18 cellular contexts compared by ENCODE assay signal in the genomic region with DNA sequence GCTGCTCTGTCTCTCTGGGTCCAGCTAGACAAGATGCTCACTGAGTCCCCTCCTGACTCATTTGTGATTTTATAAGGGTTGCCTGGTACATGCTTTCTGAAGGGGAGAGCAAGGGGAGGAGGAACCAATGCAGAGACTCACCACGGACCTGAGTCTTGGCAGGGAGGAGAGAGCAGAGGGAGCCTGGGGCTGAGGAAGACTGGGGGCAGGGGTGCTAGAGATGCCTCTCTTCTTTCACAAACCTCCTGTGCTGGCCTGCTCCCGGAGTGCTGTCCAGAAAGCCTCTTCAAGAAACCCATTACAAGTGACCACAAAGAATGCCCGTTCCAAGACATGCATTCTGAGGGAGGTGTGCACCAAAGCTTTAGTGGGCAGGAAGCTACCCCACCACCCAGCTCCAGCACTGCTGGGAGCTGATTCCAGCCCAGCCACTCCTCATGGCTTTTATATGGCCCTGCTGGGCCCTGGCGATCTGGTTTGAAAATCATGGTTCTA. TPM values are rescaled to one million over a fixed set of nuclear protein-coding genes. Genes with fewer than 3 reads are reported as not detected.
A peak's percentile ranks its signal among the peaks of the same experiment; 100 is the strongest.
DNase-seq lines count a peak whose midpoint lies in the region; ATAC-seq and TF ChIP-seq lines count a peak whose summit lies in the region.
"Had no signal": no experiment of that assay in that cellular context is flagged by ENCODE, and none has a peak within 500 bp of the region (broad histone marks: within the 10 kb centered on the region; RNA-seq: fewer than 3 reads in every experiment).

No MANE protein-coding gene starts in this region.

- no peak overlapping the region for H2BK12ac ChIP-seq in mesenchymal stem cell (ENCODE audit: low read length in 2 of 2)

- 71 to 79% (median 75%) methylated on average over 4 of the region's 4 CpGs for WGBS in heart left ventricle, 4 donors
- WGBS in mesenchymal stem cell = 69% methylated on average over 4 of the region's 4 CpGs

- no peaks in the 10 kb centered on the region for H3K27me3 Mint-ChIP-seq in progenitor cell of endocrine pancreas
- H3K27me3 Mint-ChIP-seq in natural killer cell treated with Interleukin-12 subunit alpha and Interleukin-12 subunit beta and Interleukin-15 and Interleukin-18, amount 100 ng/mL, for 72 hours = peaks cover 25 to 29% of the 10 kb centered on the region in 2 donors

- H2BK5ac ChIP-seq in mesenchymal stem cell (ENCODE audit: low read depth, low read length, poor library complexity, severe bottlenecking) = no peak overlapping the region

- H4K91ac ChIP-seq in mesenchymal stem cell (ENCODE audit: low read length) = no peak overlapping the region

- H3K4me3 Mint-ChIP-seq in progenitor cell of endocrine pancreas (ENCODE audit: low read depth) = no peak overlapping the region
- no peak overlapping the region for H3K4me3 Mint-ChIP-seq in natural killer cell treated with Interleukin-12 subunit alpha and Interleukin-12 subunit beta and Interleukin-15 and Interleukin-18, amount 100 ng/mL, for 72 hours
- H3K4me3 Mint-ChIP-seq: GM23338 had no signal

- no peak overlapping the region for H3K4me3 ChIP-seq in heart left ventricle
- no peak overlapping the region for H3K4me3 ChIP-seq in mesenchymal stem cell (ENCODE audit: insufficient read depth in 1 of 2, low read depth in 1 of 2, low read length in 2 of 2)
- H3K4me3 ChIP-seq in left lung = no peak overlapping the region
- H3K4me3 ChIP-seq: GM23338, K562 had no signal

- H3K18ac ChIP-seq in mesenchymal stem cell (ENCODE audit: low read depth in 1 of 2, low read length in 2 of 2) = no peak overlapping the region

- H3K27me3 ChIP-seq in heart left ventricle = peaks cover 0 to 17% (median 0%) of the 10 kb centered on the region in 9 donors
- H3K27me3 ChIP-seq in mesenchymal stem cell (ENCODE audit: control insufficient read depth in 1 of 2, insufficient read depth in 1 of 2, low read length in 2 of 2) = no peaks in the 10 kb centered on the region
- no peaks in the 10 kb centered on the region for H3K27me3 ChIP-seq in left lung

- no peak overlapping the region for H3K4ac ChIP-seq in mesenchymal stem cell (ENCODE audit: low read depth in 1 of 2, low read length in 2 of 2)

- H2BK120ac ChIP-seq in mesenchymal stem cell (ENCODE audit: low read depth, low read length) = no peak overlapping the region

- H3K4me2 ChIP-seq in mesenchymal stem cell (ENCODE audit: low read length, poor library complexity, severe bottlenecking) = no peak overlapping the region
- H3K4me2 ChIP-seq: GM23338 had no signal

- peaks cover 0 to 12% (median 2%) of the 10 kb centered on the region in 9 donors for H3K36me3 ChIP-seq in heart left ventricle
- peaks cover 0 to 48% of the 10 kb centered on the region in 2 experiments for H3K36me3 ChIP-seq in mesenchymal stem cell (ENCODE audit: control insufficient read depth in 1 of 2, insufficient read depth in 2 of 2, low read depth in 1 of 2, low read length in 2 of 2)
- H3K36me3 ChIP-seq in left lung = no peaks in the 10 kb centered on the region

- H3K36me3 Mint-ChIP-seq in progenitor cell of endocrine pancreas (ENCODE audit: insufficient read depth) = peaks cover 15% of the 10 kb centered on the region
- peaks cover 4% of the 10 kb centered on the region for H3K36me3 Mint-ChIP-seq in natural killer cell treated with Interleukin-12 subunit alpha and Interleukin-12 subunit beta and Interleukin-15 and Interleukin-18, amount 100 ng/mL, for 72 hours

- peaks cover 8% of the 10 kb centered on the region for H3K4me1 Mint-ChIP-seq in progenitor cell of endocrine pancreas (ENCODE audit: low read depth)
- peaks cover 3 to 12% of the 10 kb centered on the region in 2 donors for H3K4me1 Mint-ChIP-seq in natural killer cell treated with Interleukin-12 subunit alpha and Interleukin-12 subunit beta and Interleukin-15 and Interleukin-18, amount 100 ng/mL, for 72 hours (ENCODE audit: low read depth in 2 of 2)

- intact Hi-C loops in heart left ventricle (cut with DNase I) = loop anchor here in 4 of 10 donors (5.0 to 10.0 kb wide), 4 partner anchors 48 to 506 kb away; no protein-coding TSS in a partner anchor
- intact Hi-C loops in left cardiac atrium (cut with DNase I) = loop anchor here in 1 of 2 donors (10.0 kb wide), 1 partner anchor 244 kb away; no protein-coding TSS in a partner anchor
- intact Hi-C loops in left lung (cut with DNase I) = no loop called here

- H3K9ac ChIP-seq in mesenchymal stem cell (ENCODE audit: low read length) = no peak overlapping the region

- H3K27ac ChIP-seq in heart left ventricle = peak overlapping the region in 9 of 12 donors; percentile 38 to 71 (median 62)
- H3K27ac ChIP-seq in mesenchymal stem cell (ENCODE audit: low read length, poor library complexity, severe bottlenecking) = no peak overlapping the region
- peak overlapping the region in 1 of 2 donors; percentile 41 for H3K27ac ChIP-seq in left lung
- H3K27ac ChIP-seq: C4-2B had no signal

- no peak for TF ChIP-seq CTCF in heart left ventricle (IDR thresholded peaks at IDR 0.05)
- TF ChIP-seq CTCF in progenitor cell of endocrine pancreas (IDR thresholded peaks at IDR 0.05; ENCODE audit: unreplicated experiment) = no peak
- TF ChIP-seq CTCF in left lung (IDR thresholded peaks at IDR 0.05) = no peak

- DNase-seq in heart left ventricle (no peak), left cardiac atrium (no peak), amniotic epithelial cell (ENCODE audit: low read depth) (peak; percentile 20), mesenchymal stem cell (peak; percentile 32), progenitor cell of endocrine pancreas (ENCODE audit: low spot score, unreplicated experiment) (no peak), left lung (no peak)
- no peak for DNase-seq in natural killer cell treated with Interleukin-12 subunit alpha and Interleukin-12 subunit beta and Interleukin-15 and Interleukin-18, amount 100 ng/mL, for 72 hours (ENCODE audit: low spot score)
- DNase-seq: 8988T, GF-D8, NCI-H1048, NCI-H146, NCI-H2081, NCI-H510A treated with DMSO at 0.1 percent for 48 hours had no signal

- TF ChIP-seq POLR2A in heart left ventricle (IDR thresholded peaks at IDR 0.05) = no peak

- ATAC-seq in heart left ventricle = no peak
- no peak for ATAC-seq in left cardiac atrium
- no peak for ATAC-seq in HG03439 (IDR thresholded peaks at IDR 0.05; ENCODE audit: unreplicated experiment)
- no peak for ATAC-seq in natural killer cell treated with Interleukin-12 subunit alpha and Interleukin-12 subunit beta and Interleukin-15 and Interleukin-18, amount 100 ng/mL, for 72 hours
- no peak for ATAC-seq in left lung
- ATAC-seq: GM23338, HCT116, K562 had no signal

- H3K9me3 ChIP-seq in heart left ventricle (peaks cover 0 to 12% (median 2%) of the 10 kb centered on the region in 12 donors), mesenchymal stem cell (ENCODE audit: control insufficient read depth, low read length) (peaks cover 19% of the 10 kb centered on the region), left lung (no peaks in the 10 kb centered on the region)

- H3K27ac Mint-ChIP-seq in progenitor cell of endocrine pancreas = peak overlapping the region; percentile 43
- H3K27ac Mint-ChIP-seq in natural killer cell treated with Interleukin-12 subunit alpha and Interleukin-12 subunit beta and Interleukin-15 and Interleukin-18, amount 100 ng/mL, for 72 hours = no peak overlapping the region
- H3K27ac Mint-ChIP-seq: GM23338 had no signal

- H3K9me3 Mint-ChIP-seq in progenitor cell of endocrine pancreas (ENCODE audit: low read depth) = peaks cover 10% of the 10 kb centered on the region
- no peaks in the 10 kb centered on the region for H3K9me3 Mint-ChIP-seq in natural killer cell treated with Interleukin-12 subunit alpha and Interleukin-12 subunit beta and Interleukin-15 and Interleukin-18, amount 100 ng/mL, for 72 hours

- H3K23ac ChIP-seq in mesenchymal stem cell (ENCODE audit: low read length in 2 of 2) = no peak overlapping the region

- H2AK5ac ChIP-seq in mesenchymal stem cell (ENCODE audit: low read length, severe bottlenecking) = no peak overlapping the region

- peaks cover 0 to 48% (median 27%) of the 10 kb centered on the region in 12 donors for H3K4me1 ChIP-seq in heart left ventricle
- H3K4me1 ChIP-seq in mesenchymal stem cell (ENCODE audit: control insufficient read depth, insufficient read depth, low read depth, low read length) = peaks cover 3% of the 10 kb centered on the region
- peaks cover 8 to 63% of the 10 kb centered on the region in 2 donors for H3K4me1 ChIP-seq in left lung

- H2BK15ac ChIP-seq in mesenchymal stem cell (ENCODE audit: low read depth, poor library complexity, severe bottlenecking) = no peak overlapping the region

- H2AFZ ChIP-seq in mesenchymal stem cell (ENCODE audit: low read depth, low read length) = no peak overlapping the region
- H2AFZ ChIP-seq: GM23338 had no signal

- no peak overlapping the region for H4K8ac ChIP-seq in mesenchymal stem cell (ENCODE audit: low read length)

- H3K14ac ChIP-seq in mesenchymal stem cell (ENCODE audit: low read length in 2 of 2) = no peak overlapping the region

- H3K79me1 ChIP-seq in mesenchymal stem cell (replicated peaks; ENCODE audit: low read length, poor library complexity, severe bottlenecking) = peaks cover 5% of the 10 kb centered on the region

RNA-seq across cellular contexts. Expression of a gene that starts 33.1 kb away (rescaled TPM):
- total RNA-seq in heart left ventricle = 10 to 100 TPM; 21.6 to 57.9 (median 33.3) TPM
- 10 to 100 TPM in 1 of 2 donors, 1 to 10 TPM in 1; 5.4 to 10.5 TPM for polyA plus RNA-seq in heart left ventricle
- total RNA-seq in left cardiac atrium = 10 to 100 TPM; 25.0 to 29.4 TPM
- polyA plus RNA-seq in mesenchymal stem cell (2013, experiment 1 of 2) = 68.9 TPM
- polyA plus RNA-seq in mesenchymal stem cell (2013, experiment 2 of 2) = 65.7 TPM
- total RNA-seq in progenitor cell of endocrine pancreas = 118 and 127 TPM in 2 replicates
- 100 to 1,000 TPM; 104 to 115 TPM for total RNA-seq in natural killer cell treated with Interleukin-12 subunit alpha and Interleukin-12 subunit beta and Interleukin-15 and Interleukin-18, amount 100 ng/mL, for 72 hours
- total RNA-seq in left lung = 10 to 100 TPM; 50.3 to 76.9 TPM

Comparison
In these comparisons a context has a peak if more than half of its experiments do, and no peak if none do; other contexts are left out.
1. DNase-seq: peak in amniotic epithelial cell (single experiment) and mesenchymal stem cell (single experiment); none in heart left ventricle (0 of 5), left cardiac atrium (single experiment), progenitor cell of endocrine pancreas (single experiment), natural killer cell treated with Interleukin-12 subunit alpha and Interleukin-12 subunit beta and Interleukin-15 and Interleukin-18, amount 100 ng/mL, for 72 hours (single experiment) and left lung (0 of 2).